ENCODE assay signal across 1 cellular context in the genomic region with DNA sequence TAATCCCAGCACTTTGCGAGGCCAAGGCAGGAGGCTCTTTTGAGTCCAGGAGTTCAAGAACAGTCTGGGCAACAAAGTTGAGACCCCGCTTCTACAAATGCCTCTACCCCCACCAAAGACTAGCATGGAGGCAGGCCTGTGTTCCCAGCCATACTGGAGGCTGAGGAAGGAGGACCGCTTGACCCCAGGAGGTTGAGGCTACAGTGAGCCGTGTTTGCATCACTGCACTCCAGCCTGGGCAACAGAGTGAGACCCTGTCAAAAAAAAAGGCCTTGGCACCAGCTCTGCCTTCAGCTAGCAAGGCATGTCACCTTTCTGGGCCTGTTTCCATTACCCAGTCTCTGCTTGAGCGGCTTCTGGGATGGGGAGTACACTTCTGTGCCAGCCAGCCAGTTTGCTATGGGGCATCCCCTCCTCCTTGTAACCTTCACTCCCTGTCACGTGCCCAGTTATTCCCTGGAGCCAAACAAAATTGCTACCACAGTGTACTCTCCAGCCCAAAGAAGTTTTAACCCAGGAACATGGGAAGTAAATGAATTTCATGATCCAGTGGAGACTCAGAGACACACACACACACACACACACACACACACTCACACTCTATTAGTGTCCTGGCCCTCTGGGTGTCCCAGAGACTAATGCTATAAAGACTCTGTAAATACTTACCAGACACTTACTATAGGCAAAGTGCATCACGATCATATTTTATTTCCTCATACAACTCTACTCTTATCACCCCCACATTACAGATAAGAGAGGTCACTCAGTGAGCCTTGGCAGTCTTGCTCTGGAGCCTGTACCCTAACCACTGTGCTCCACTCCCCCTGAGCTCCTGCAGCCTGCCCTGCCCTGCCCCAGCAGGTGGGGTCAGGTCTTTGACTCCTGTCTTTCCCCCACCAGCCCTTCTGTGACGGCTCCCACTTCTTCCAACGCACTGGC.
TF ChIP-seq lines count a peak whose summit lies in the region.

No MANE protein-coding gene starts in this region.

TF ChIP-seq in HCT116, 20 proteins besides CTCF, POLR2A, EP300 and RAD21 (continued from another document):
- TF ChIP-seq, protein P1, sequence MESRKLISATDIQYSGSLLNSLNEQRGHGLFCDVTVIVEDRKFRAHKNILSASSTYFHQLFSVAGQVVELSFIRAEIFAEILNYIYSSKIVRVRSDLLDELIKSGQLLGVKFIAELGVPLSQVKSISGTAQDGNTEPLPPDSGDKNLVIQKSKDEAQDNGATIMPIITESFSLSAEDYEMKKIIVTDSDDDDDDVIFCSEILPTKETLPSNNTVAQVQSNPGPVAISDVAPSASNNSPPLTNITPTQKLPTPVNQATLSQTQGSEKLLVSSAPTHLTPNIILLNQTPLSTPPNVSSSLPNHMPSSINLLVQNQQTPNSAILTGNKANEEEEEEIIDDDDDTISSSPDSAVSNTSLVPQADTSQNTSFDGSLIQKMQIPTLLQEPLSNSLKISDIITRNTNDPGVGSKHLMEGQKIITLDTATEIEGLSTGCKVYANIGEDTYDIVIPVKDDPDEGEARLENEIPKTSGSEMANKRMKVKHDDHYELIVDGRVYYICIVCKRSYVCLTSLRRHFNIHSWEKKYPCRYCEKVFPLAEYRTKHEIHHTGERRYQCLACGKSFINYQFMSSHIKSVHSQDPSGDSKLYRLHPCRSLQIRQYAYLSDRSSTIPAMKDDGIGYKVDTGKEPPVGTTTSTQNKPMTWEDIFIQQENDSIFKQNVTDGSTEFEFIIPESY (IDR thresholded peaks at IDR 0.05; ENCODE audit: extremely low read depth, insufficient replicate concordance, low read length): no peak
- no peak for TF ChIP-seq SIN3A (IDR thresholded peaks at IDR 0.05; ENCODE audit: low read depth)
- no peak for TF ChIP-seq FOSL1 (IDR thresholded peaks at IDR 0.05; ENCODE audit: low read depth)
- TF ChIP-seq EZH2 (IDR thresholded peaks at IDR 0.05): no peak
- TF ChIP-seq EGR1 (IDR thresholded peaks at IDR 0.05; ENCODE audit: low read depth): no peak
- no peak for TF ChIP-seq JUND (IDR thresholded peaks at IDR 0.05)
- TF ChIP-seq, protein P2, sequence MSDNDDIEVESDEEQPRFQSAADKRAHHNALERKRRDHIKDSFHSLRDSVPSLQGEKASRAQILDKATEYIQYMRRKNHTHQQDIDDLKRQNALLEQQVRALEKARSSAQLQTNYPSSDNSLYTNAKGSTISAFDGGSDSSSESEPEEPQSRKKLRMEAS (IDR thresholded peaks at IDR 0.05): no peak
- TF ChIP-seq YY1 (IDR thresholded peaks at IDR 0.05; ENCODE audit: extremely low read depth, insufficient replicate concordance, low read depth, low read length): no peak
- no peak for TF ChIP-seq EZH2phosphoT487 (IDR thresholded peaks at IDR 0.05; ENCODE audit: borderline replicate concordance)
- no peak; the same call in 1 of the 2 replicates for TF ChIP-seq POLR2AphosphoS5 (IDR thresholded peaks at IDR 0.05; ENCODE audit: low read depth, low read length)
- no peak for TF ChIP-seq TCF7L2 (IDR thresholded peaks at IDR 0.05; ENCODE audit: borderline replicate concordance, extremely low read depth, insufficient read depth, insufficient read length)
- TF ChIP-seq SRF (IDR thresholded peaks at IDR 0.05; ENCODE audit: low read depth): no peak
- TF ChIP-seq ZNF274 (IDR thresholded peaks at IDR 0.05; ENCODE audit: low read depth, low read length): no peak
- no peak for TF ChIP-seq CEBPB (IDR thresholded peaks at IDR 0.05; ENCODE audit: low read depth)
- no peak for TF ChIP-seq ELF1 (IDR thresholded peaks at IDR 0.05; ENCODE audit: borderline replicate concordance, low read depth)
- TF ChIP-seq, protein P3, sequence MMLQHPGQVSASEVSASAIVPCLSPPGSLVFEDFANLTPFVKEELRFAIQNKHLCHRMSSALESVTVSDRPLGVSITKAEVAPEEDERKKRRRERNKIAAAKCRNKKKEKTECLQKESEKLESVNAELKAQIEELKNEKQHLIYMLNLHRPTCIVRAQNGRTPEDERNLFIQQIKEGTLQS (IDR thresholded peaks at IDR 0.05): no peak
- no peak for TF ChIP-seq ZFX (IDR thresholded peaks at IDR 0.05)
- no peak for TF ChIP-seq SP1 (IDR thresholded peaks at IDR 0.05; ENCODE audit: low read depth)
